In genomic region chr9:133238851-133239532, GRCh38 we compare ENCODE assay signal across 1 cellular context.
TF ChIP-seq lines count a peak whose summit lies in the region.

No MANE protein-coding gene starts in this region.

TF ChIP-seq in HEK293, 187 proteins besides CTCF, POLR2A, EP300 and RAD21 (continued from another document and continues in another):
- TF ChIP-seq ZNF555 (tag by site-specific recombination; conservative IDR thresholded peaks at IDR 0.05) (no peak), ZNF501 (tag by site-specific recombination; IDR thresholded peaks at IDR 0.05) (peak; percentile 55; the same call in 1 of the 2 replicates), IKZF3 (tag by site-specific recombination; IDR thresholded peaks at IDR 0.05) (peak; percentile 94), ZNF48 (tag by site-specific recombination; IDR thresholded peaks at IDR 0.05) (no peak), ZNF670 (tag by site-specific recombination; IDR thresholded peaks at IDR 0.05; ENCODE audit: low read depth) (no peak), ZNF830 (tag by site-specific recombination; IDR thresholded peaks at IDR 0.05; ENCODE audit: low read depth) (no peak), ZBTB7A (tag by site-specific recombination; IDR thresholded peaks at IDR 0.05; ENCODE audit: low read depth) (no peak), ZNF341 (tag by site-specific recombination; IDR thresholded peaks at IDR 0.05; ENCODE audit: low read depth) (peak; percentile 85), PRDM1 (tag by site-specific recombination; IDR thresholded peaks at IDR 0.05) (0 out of 2 replicates have a peak, but pooled peaks have one; percentile 48), SP3 (tag by site-specific recombination; IDR thresholded peaks at IDR 0.05) (peak; percentile 2; the same call in 1 of the 2 replicates), MYNN (tag by site-specific recombination; IDR thresholded peaks at IDR 0.05; ENCODE audit: borderline replicate concordance) (0 out of 2 replicates have a peak, but pooled peaks have one; percentile 40), OVOL3 (tag by site-specific recombination; IDR thresholded peaks at IDR 0.05) (no peak), EGR2 (tag by site-specific recombination; IDR thresholded peaks at IDR 0.05; ENCODE audit: low read depth) (peak; percentile 83), KLF1 (tag by site-specific recombination; IDR thresholded peaks at IDR 0.05) (peak; percentile 42), ZNF654 (tag by site-specific recombination; IDR thresholded peaks at IDR 0.05; ENCODE audit: low read depth) (peak; percentile 49), ZNF146 (tag by site-specific recombination; IDR thresholded peaks at IDR 0.05) (no peak), YY2 (tag by site-specific recombination; IDR thresholded peaks at IDR 0.05) (0 out of 2 replicates have a peak, but pooled peaks have one; percentile 18), ZSCAN16 (tag by site-specific recombination; IDR thresholded peaks at IDR 0.05) (no peak), HIC1 (tag by site-specific recombination; IDR thresholded peaks at IDR 0.05) (peak; percentile 96), ZNF391 (tag by site-specific recombination; IDR thresholded peaks at IDR 0.05; ENCODE audit: borderline replicate concordance, low read depth) (0 out of 2 replicates have a peak, but pooled peaks have one; percentile 13), GLIS1 (tag by site-specific recombination; IDR thresholded peaks at IDR 0.05) (peak; percentile 84), KLF9 (tag by site-specific recombination; IDR thresholded peaks at IDR 0.05; ENCODE audit: low read depth) (peak; percentile 29; the same call in 1 of the 2 replicates), ZNF2 (tag by site-specific recombination; IDR thresholded peaks at IDR 0.05) (peak; percentile 54; the same call in 1 of the 2 replicates), ZBTB17 (tag by site-specific recombination; IDR thresholded peaks at IDR 0.05) (peak; percentile 79), ZBTB8A (tag by site-specific recombination; IDR thresholded peaks at IDR 0.05) (peak; percentile 87), ZNF16 (tag by site-specific recombination; IDR thresholded peaks at IDR 0.05; ENCODE audit: low read depth) (no peak), ZNF121 (tag by site-specific recombination; IDR thresholded peaks at IDR 0.05) (no peak), ZNF394 (tag by site-specific recombination; IDR thresholded peaks at IDR 0.05; ENCODE audit: borderline replicate concordance) (peak; percentile 61; the same call in 1 of the 2 replicates), ZSCAN30 (tag by site-specific recombination; IDR thresholded peaks at IDR 0.05) (0 out of 2 replicates have a peak, but pooled peaks have one; percentile 65), ZNF366 (tag by site-specific recombination; conservative IDR thresholded peaks at IDR 0.05) (peak; percentile 39; the same call in 1 of the 2 replicates), ZEB2 (tag by site-specific recombination; IDR thresholded peaks at IDR 0.05) (0 out of 2 replicates have a peak, but pooled peaks have one; percentile 54)
- TF ChIP-seq, protein P1, sequence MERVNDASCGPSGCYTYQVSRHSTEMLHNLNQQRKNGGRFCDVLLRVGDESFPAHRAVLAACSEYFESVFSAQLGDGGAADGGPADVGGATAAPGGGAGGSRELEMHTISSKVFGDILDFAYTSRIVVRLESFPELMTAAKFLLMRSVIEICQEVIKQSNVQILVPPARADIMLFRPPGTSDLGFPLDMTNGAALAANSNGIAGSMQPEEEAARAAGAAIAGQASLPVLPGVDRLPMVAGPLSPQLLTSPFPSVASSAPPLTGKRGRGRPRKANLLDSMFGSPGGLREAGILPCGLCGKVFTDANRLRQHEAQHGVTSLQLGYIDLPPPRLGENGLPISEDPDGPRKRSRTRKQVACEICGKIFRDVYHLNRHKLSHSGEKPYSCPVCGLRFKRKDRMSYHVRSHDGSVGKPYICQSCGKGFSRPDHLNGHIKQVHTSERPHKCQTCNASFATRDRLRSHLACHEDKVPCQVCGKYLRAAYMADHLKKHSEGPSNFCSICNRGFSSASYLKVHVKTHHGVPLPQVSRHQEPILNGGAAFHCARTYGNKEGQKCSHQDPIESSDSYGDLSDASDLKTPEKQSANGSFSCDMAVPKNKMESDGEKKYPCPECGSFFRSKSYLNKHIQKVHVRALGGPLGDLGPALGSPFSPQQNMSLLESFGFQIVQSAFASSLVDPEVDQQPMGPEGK (tag by site-specific recombination; IDR thresholded peaks at IDR 0.05): peak; percentile 98
- TF ChIP-seq, protein P2, sequence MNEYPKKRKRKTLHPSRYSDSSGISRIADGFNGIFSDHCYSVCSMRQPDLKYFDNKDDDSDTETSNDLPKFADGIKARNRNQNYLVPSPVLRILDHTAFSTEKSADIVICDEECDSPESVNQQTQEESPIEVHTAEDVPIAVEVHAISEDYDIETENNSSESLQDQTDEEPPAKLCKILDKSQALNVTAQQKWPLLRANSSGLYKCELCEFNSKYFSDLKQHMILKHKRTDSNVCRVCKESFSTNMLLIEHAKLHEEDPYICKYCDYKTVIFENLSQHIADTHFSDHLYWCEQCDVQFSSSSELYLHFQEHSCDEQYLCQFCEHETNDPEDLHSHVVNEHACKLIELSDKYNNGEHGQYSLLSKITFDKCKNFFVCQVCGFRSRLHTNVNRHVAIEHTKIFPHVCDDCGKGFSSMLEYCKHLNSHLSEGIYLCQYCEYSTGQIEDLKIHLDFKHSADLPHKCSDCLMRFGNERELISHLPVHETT (tag by site-specific recombination; IDR thresholded peaks at IDR 0.05): peak; percentile 50; the same call in 1 of the 2 replicates
- TF ChIP-seq, protein P3, sequence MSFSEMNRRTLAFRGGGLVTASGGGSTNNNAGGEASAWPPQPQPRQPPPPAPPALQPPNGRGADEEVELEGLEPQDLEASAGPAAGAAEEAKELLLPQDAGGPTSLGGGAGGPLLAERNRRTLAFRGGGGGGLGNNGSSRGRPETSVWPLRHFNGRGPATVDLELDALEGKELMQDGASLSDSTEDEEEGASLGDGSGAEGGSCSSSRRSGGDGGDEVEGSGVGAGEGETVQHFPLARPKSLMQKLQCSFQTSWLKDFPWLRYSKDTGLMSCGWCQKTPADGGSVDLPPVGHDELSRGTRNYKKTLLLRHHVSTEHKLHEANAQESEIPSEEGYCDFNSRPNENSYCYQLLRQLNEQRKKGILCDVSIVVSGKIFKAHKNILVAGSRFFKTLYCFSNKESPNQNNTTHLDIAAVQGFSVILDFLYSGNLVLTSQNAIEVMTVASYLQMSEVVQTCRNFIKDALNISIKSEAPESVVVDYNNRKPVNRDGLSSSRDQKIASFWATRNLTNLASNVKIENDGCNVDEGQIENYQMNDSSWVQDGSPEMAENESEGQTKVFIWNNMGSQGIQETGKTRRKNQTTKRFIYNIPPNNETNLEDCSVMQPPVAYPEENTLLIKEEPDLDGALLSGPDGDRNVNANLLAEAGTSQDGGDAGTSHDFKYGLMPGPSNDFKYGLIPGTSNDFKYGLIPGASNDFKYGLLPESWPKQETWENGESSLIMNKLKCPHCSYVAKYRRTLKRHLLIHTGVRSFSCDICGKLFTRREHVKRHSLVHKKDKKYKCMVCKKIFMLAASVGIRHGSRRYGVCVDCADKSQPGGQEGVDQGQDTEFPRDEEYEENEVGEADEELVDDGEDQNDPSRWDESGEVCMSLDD (tag by site-specific recombination; IDR thresholded peaks at IDR 0.05): peak; percentile 55; the same call in 1 of the 2 replicates
- TF ChIP-seq, protein P4, sequence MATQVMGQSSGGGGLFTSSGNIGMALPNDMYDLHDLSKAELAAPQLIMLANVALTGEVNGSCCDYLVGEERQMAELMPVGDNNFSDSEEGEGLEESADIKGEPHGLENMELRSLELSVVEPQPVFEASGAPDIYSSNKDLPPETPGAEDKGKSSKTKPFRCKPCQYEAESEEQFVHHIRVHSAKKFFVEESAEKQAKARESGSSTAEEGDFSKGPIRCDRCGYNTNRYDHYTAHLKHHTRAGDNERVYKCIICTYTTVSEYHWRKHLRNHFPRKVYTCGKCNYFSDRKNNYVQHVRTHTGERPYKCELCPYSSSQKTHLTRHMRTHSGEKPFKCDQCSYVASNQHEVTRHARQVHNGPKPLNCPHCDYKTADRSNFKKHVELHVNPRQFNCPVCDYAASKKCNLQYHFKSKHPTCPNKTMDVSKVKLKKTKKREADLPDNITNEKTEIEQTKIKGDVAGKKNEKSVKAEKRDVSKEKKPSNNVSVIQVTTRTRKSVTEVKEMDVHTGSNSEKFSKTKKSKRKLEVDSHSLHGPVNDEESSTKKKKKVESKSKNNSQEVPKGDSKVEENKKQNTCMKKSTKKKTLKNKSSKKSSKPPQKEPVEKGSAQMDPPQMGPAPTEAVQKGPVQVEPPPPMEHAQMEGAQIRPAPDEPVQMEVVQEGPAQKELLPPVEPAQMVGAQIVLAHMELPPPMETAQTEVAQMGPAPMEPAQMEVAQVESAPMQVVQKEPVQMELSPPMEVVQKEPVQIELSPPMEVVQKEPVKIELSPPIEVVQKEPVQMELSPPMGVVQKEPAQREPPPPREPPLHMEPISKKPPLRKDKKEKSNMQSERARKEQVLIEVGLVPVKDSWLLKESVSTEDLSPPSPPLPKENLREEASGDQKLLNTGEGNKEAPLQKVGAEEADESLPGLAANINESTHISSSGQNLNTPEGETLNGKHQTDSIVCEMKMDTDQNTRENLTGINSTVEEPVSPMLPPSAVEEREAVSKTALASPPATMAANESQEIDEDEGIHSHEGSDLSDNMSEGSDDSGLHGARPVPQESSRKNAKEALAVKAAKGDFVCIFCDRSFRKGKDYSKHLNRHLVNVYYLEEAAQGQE (tag by site-specific recombination; IDR thresholded peaks at IDR 0.05): peak; percentile 33; the same call in 1 of the 2 replicates
- TF ChIP-seq, protein P5, sequence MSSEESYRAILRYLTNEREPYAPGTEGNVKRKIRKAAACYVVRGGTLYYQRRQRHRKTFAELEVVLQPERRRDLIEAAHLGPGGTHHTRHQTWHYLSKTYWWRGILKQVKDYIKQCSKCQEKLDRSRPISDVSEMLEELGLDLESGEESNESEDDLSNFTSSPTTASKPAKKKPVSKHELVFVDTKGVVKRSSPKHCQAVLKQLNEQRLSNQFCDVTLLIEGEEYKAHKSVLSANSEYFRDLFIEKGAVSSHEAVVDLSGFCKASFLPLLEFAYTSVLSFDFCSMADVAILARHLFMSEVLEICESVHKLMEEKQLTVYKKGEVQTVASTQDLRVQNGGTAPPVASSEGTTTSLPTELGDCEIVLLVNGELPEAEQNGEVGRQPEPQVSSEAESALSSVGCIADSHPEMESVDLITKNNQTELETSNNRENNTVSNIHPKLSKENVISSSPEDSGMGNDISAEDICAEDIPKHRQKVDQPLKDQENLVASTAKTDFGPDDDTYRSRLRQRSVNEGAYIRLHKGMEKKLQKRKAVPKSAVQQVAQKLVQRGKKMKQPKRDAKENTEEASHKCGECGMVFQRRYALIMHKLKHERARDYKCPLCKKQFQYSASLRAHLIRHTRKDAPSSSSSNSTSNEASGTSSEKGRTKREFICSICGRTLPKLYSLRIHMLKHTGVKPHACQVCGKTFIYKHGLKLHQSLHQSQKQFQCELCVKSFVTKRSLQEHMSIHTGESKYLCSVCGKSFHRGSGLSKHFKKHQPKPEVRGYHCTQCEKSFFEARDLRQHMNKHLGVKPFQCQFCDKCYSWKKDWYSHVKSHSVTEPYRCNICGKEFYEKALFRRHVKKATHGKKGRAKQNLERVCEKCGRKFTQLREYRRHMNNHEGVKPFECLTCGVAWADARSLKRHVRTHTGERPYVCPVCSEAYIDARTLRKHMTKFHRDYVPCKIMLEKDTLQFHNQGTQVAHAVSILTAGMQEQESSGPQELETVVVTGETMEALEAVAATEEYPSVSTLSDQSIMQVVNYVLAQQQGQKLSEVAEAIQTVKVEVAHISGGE (tag by site-specific recombination; conservative IDR thresholded peaks at IDR 0.05; ENCODE audit: low read depth): 0 out of 2 replicates have a peak, but pooled peaks have one; percentile 15
- TF ChIP-seq, protein P6, sequence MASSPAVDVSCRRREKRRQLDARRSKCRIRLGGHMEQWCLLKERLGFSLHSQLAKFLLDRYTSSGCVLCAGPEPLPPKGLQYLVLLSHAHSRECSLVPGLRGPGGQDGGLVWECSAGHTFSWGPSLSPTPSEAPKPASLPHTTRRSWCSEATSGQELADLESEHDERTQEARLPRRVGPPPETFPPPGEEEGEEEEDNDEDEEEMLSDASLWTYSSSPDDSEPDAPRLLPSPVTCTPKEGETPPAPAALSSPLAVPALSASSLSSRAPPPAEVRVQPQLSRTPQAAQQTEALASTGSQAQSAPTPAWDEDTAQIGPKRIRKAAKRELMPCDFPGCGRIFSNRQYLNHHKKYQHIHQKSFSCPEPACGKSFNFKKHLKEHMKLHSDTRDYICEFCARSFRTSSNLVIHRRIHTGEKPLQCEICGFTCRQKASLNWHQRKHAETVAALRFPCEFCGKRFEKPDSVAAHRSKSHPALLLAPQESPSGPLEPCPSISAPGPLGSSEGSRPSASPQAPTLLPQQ (tag by site-specific recombination; IDR thresholded peaks at IDR 0.05): peak; percentile 37; the same call in 1 of the 2 replicates
